In genomic region chr1:1574721-1575537, GRCh38 we compare ENCODE assay signal across 1 cellular context.
TF ChIP-seq lines count a peak whose summit lies in the region.

Gene SSU72 (minus strand): TSS chr1:1574863. CDS start chr1:1574557, 306 bp downstream.

TF ChIP-seq in K562, 482 proteins besides CTCF, POLR2A, EP300 and RAD21 (continued from another document and continues in another):
- TF ChIP-seq ZBTB7A (IDR thresholded peaks at IDR 0.05; ENCODE audit: borderline replicate concordance, control insufficient read depth, low read depth, low read length) (peak; percentile 90; the same call in 1 of the 2 replicates), GABPA (tag; conservative IDR thresholded peaks at IDR 0.05; ENCODE audit: low read depth) (peak; percentile 86), PTBP1 (IDR thresholded peaks at IDR 0.05; ENCODE audit: low read depth, low read length) (no peak), PYGO2 (tag; IDR thresholded peaks at IDR 0.05) (no peak), LCOR (CRISPR knock-in tag; IDR thresholded peaks at IDR 0.05) (peak; percentile 72; the same call in 1 of the 2 replicates), THAP7 (CRISPR knock-in tag; IDR thresholded peaks at IDR 0.05) (peak; percentile 83), BRD4 (IDR thresholded peaks at IDR 0.05) (0 out of 2 replicates have a peak, but pooled peaks have one; percentile 6), ZNF316 (IDR thresholded peaks at IDR 0.05) (peak; percentile 11; the same call in 1 of the 2 replicates), TBL1XR1 (IDR thresholded peaks at IDR 0.05; ENCODE audit: low read length in 2 of 2) (peak; percentile 83 to 100), E2F3 (CRISPR knock-in tag; IDR thresholded peaks at IDR 0.05) (0 out of 2 replicates have a peak, but pooled peaks have one; percentile 10), MGA (IDR thresholded peaks at IDR 0.05) (peak; percentile 33; the same call in 1 of the 2 replicates), PRPF4 (IDR thresholded peaks at IDR 0.05; ENCODE audit: insufficient read depth, low read depth, low read length, poor library complexity, severe bottlenecking) (peak; percentile 8), ELF2 (CRISPR knock-in tag; IDR thresholded peaks at IDR 0.05) (peak; percentile 45; the same call in 1 of the 2 replicates), KAT7 (CRISPR knock-in tag; IDR thresholded peaks at IDR 0.05; ENCODE audit: borderline replicate concordance) (peak; percentile 75; the same call in 1 of the 2 replicates), ZNF511 (CRISPR knock-in tag; IDR thresholded peaks at IDR 0.05) (no peak; the same call in none of the 2 replicates), CREB5 (CRISPR knock-in tag; IDR thresholded peaks at IDR 0.05) (no peak), MYNN (IDR thresholded peaks at IDR 0.05) (peak; percentile 54; the same call in 1 of the 2 replicates), MYNN (CRISPR knock-in tag; IDR thresholded peaks at IDR 0.05) (no peak), TFAP4 (CRISPR knock-in tag; IDR thresholded peaks at IDR 0.05; ENCODE audit: borderline replicate concordance) (peak; percentile 63), JUN (IDR thresholded peaks at IDR 0.05; ENCODE audit: borderline replicate concordance, low read depth, low read length) (peak; percentile 59; the same call in 1 of the 2 replicates), JUN (CRISPR knock-in tag; IDR thresholded peaks at IDR 0.05; ENCODE audit: borderline replicate concordance) (no peak; the same call in none of the 2 replicates), ZC3H4 (CRISPR knock-in tag; IDR thresholded peaks at IDR 0.05; ENCODE audit: borderline replicate concordance) (peak; percentile 95), FOXP1 (CRISPR knock-in tag; IDR thresholded peaks at IDR 0.05) (peak; percentile 89), RUNX1 (IDR thresholded peaks at IDR 0.05; ENCODE audit: low read depth) (0 out of 2 replicates have a peak, but pooled peaks have one; percentile 44), ZNF324 (CRISPR knock-in tag; IDR thresholded peaks at IDR 0.05) (0 out of 2 replicates have a peak, but pooled peaks have one; percentile 43), RNF2 (IDR thresholded peaks at IDR 0.05) (peak; percentile 68; the same call in 1 of the 2 replicates), FOSL1 (tag; conservative IDR thresholded peaks at IDR 0.05) (peak; percentile 52), CC2D1A (IDR thresholded peaks at IDR 0.05) (0 out of 2 replicates have a peak, but pooled peaks have one; percentile 36), PHF20 (IDR thresholded peaks at IDR 0.05; ENCODE audit: partially characterized antibody) (peak; percentile 98), HNRNPLL (IDR thresholded peaks at IDR 0.05; ENCODE audit: low read depth, low read length, poor library complexity, severe bottlenecking) (no peak), POU5F1 (IDR thresholded peaks at IDR 0.05; ENCODE audit: borderline replicate concordance, low read depth, low read length, partially characterized antibody) (peak; percentile 79), EP400 (IDR thresholded peaks at IDR 0.05) (peak; percentile 94), ZNF398 (CRISPR knock-in tag; IDR thresholded peaks at IDR 0.05) (no peak), VEZF1 (CRISPR knock-in tag; IDR thresholded peaks at IDR 0.05) (peak; percentile 25), CBFA2T2 (conservative IDR thresholded peaks at IDR 0.05) (no peak), TCF15 (CRISPR knock-in tag; IDR thresholded peaks at IDR 0.05) (0 out of 2 replicates have a peak, but pooled peaks have one; percentile 18), XRCC5 (IDR thresholded peaks at IDR 0.05; ENCODE audit: low read depth, low read length) (no peak), GATAD2B (IDR thresholded peaks at IDR 0.05; ENCODE audit: borderline replicate concordance) (peak; percentile 99), FOXO4 (CRISPR knock-in tag; IDR thresholded peaks at IDR 0.05) (no peak), ZNF263 (CRISPR knock-in tag; IDR thresholded peaks at IDR 0.05; ENCODE audit: borderline replicate concordance) (peak; percentile 55), CXXC5 (CRISPR knock-in tag; IDR thresholded peaks at IDR 0.05) (peak; percentile 100), TEAD1 (CRISPR knock-in tag; IDR thresholded peaks at IDR 0.05) (peak in 1 of 2 experiments; percentile 72; a peak in 2 of 4 replicates)
